Comparison of ENCODE assay signal across 8 cellular contexts in genomic region chr16:75433732-75434413, GRCh38. TPM values are rescaled to one million over a fixed set of nuclear protein-coding genes. Genes with fewer than 3 reads are reported as not detected.
A peak's percentile ranks its signal among the peaks of the same experiment; 100 is the strongest.
DNase-seq lines count a peak whose midpoint lies in the region; ATAC-seq and TF ChIP-seq lines count a peak whose summit lies in the region.

No MANE protein-coding gene starts in this region.

- peaks cover 33% of the 10 kb centered on the region for H3K4me1 Mint-ChIP-seq in activated CD4-positive, alpha-beta memory T cell treated with anti-CD3 and anti-CD28 coated beads, Interleukin-2, amount 10 ng/mL, durations not matched to agents 7 days and 5 days
- H3K4me1 Mint-ChIP-seq in natural killer cell treated with Interleukin-12 subunit alpha and Interleukin-12 subunit beta and Interleukin-15 and Interleukin-18, amount 100 ng/mL, for 72 hours (ENCODE audit: low read depth in 2 of 2), result peaks cover 18 to 23% of the 10 kb centered on the region in 2 donors

- peak overlapping the region; percentile 81 for H3K4me3 Mint-ChIP-seq in activated CD4-positive, alpha-beta memory T cell treated with anti-CD3 and anti-CD28 coated beads, Interleukin-2, amount 10 ng/mL, durations not matched to agents 7 days and 5 days
- peak overlapping the region; percentile 95 for H3K4me3 Mint-ChIP-seq in natural killer cell treated with Interleukin-12 subunit alpha and Interleukin-12 subunit beta and Interleukin-15 and Interleukin-18, amount 100 ng/mL, for 72 hours

- H3K27me3 Mint-ChIP-seq in activated CD4-positive, alpha-beta memory T cell treated with anti-CD3 and anti-CD28 coated beads, Interleukin-2, amount 10 ng/mL, durations not matched to agents 7 days and 5 days, result no peaks in the 10 kb centered on the region
- H3K27me3 Mint-ChIP-seq in natural killer cell treated with Interleukin-12 subunit alpha and Interleukin-12 subunit beta and Interleukin-15 and Interleukin-18, amount 100 ng/mL, for 72 hours, result no peaks in the 10 kb centered on the region

- peaks cover 10% of the 10 kb centered on the region for H3K36me3 Mint-ChIP-seq in activated CD4-positive, alpha-beta memory T cell treated with anti-CD3 and anti-CD28 coated beads, Interleukin-2, amount 10 ng/mL, durations not matched to agents 7 days and 5 days (ENCODE audit: low read depth)
- H3K36me3 Mint-ChIP-seq in natural killer cell treated with Interleukin-12 subunit alpha and Interleukin-12 subunit beta and Interleukin-15 and Interleukin-18, amount 100 ng/mL, for 72 hours, result peaks cover 5% of the 10 kb centered on the region

- no peak for TF ChIP-seq CTCF in fibroblast of pulmonary artery (IDR thresholded peaks at IDR 0.05; ENCODE audit: low read length, missing control alignments)

- DNase-seq in COLO829 (ENCODE audit: low spot score) (peak; percentile 80), NCI-H226 (peak; percentile 80), fibroblast of pulmonary artery (ENCODE audit: low read depth) (peak; percentile 97), cortex of kidney (lab: John Stamatoyannopoulos, UW) (no peak)
- DNase-seq in activated CD4-positive, alpha-beta memory T cell treated with anti-CD3 and anti-CD28 coated beads, Interleukin-2, amount 10 ng/mL, durations not matched to agents 7 days and 5 days, result no peak
- DNase-seq in natural killer cell treated with Interleukin-12 subunit alpha and Interleukin-12 subunit beta and Interleukin-15 and Interleukin-18, amount 100 ng/mL, for 72 hours (ENCODE audit: low spot score), result peak; percentile 74

- H3K27ac Mint-ChIP-seq in activated CD4-positive, alpha-beta memory T cell treated with anti-CD3 and anti-CD28 coated beads, Interleukin-2, amount 10 ng/mL, durations not matched to agents 7 days and 5 days, result peak overlapping the region; percentile 93
- H3K27ac Mint-ChIP-seq in natural killer cell treated with Interleukin-12 subunit alpha and Interleukin-12 subunit beta and Interleukin-15 and Interleukin-18, amount 100 ng/mL, for 72 hours, result peak overlapping the region; percentile 88 to 94

- ATAC-seq in GM19025 (IDR thresholded peaks at IDR 0.05; ENCODE audit: low read depth, unreplicated experiment), result peak; percentile 69
- peak; percentile 54 for ATAC-seq in HG03108 (IDR thresholded peaks at IDR 0.05; ENCODE audit: unreplicated experiment)
- peak; percentile 76 to 81 for ATAC-seq in natural killer cell treated with Interleukin-12 subunit alpha and Interleukin-12 subunit beta and Interleukin-15 and Interleukin-18, amount 100 ng/mL, for 72 hours

- no peaks in the 10 kb centered on the region for H3K9me3 Mint-ChIP-seq in activated CD4-positive, alpha-beta memory T cell treated with anti-CD3 and anti-CD28 coated beads, Interleukin-2, amount 10 ng/mL, durations not matched to agents 7 days and 5 days
- no peaks in the 10 kb centered on the region for H3K9me3 Mint-ChIP-seq in natural killer cell treated with Interleukin-12 subunit alpha and Interleukin-12 subunit beta and Interleukin-15 and Interleukin-18, amount 100 ng/mL, for 72 hours

- CTCF ChIA-PET in activated CD4-positive, alpha-beta memory T cell treated with anti-CD3 and anti-CD28 coated beads, Interleukin-2, amount 10 ng/mL, durations not matched to agents 7 days and 5 days (lab: Charles Lee), result interaction anchor here (0.7 to 3.6 kb wide), 13 partner anchors 11 to 766 kb away, joined by 3 to 50 read pairs (median 4); partner anchors contain the start of genes ADAT1 and TMEM170A

- POLR2A ChIA-PET in activated CD4-positive, alpha-beta memory T cell treated with anti-CD3 and anti-CD28 coated beads, Interleukin-2, amount 10 ng/mL, durations not matched to agents 7 days and 5 days (lab: Charles Lee), result interaction anchor here (1.0 to 2.5 kb wide), 19 partner anchors 8 to 768 kb away, joined by 3 to 36 read pairs (median 5); partner anchors contain the start of genes ADAT1, GABARAPL2, KARS1 and RFWD3

- H3K4me3 ChIP-seq in fibroblast of pulmonary artery (replicated peaks; ENCODE audit: low read depth, low read length), result peak overlapping the region; percentile 92

RNA-seq across cellular contexts. Expression of gene CFDP1, which starts 0.6 kb away (rescaled TPM):
- total RNA-seq in activated CD4-positive, alpha-beta memory T cell treated with anti-CD3 and anti-CD28 coated beads, Interleukin-2, amount 10 ng/mL, durations not matched to agents 7 days and 5 days, result 10 to 100 TPM; 35.1 to 36.2 TPM
- total RNA-seq in natural killer cell treated with Interleukin-12 subunit alpha and Interleukin-12 subunit beta and Interleukin-15 and Interleukin-18, amount 100 ng/mL, for 72 hours, result 10 to 100 TPM; 29.1 to 49.5 TPM

RNA-seq across cellular contexts. Expression of gene TMEM170A, which starts 30.6 kb away (rescaled TPM):
- 10 to 100 TPM; 30.8 to 33.9 TPM for total RNA-seq in activated CD4-positive, alpha-beta memory T cell treated with anti-CD3 and anti-CD28 coated beads, Interleukin-2, amount 10 ng/mL, durations not matched to agents 7 days and 5 days
- total RNA-seq in natural killer cell treated with Interleukin-12 subunit alpha and Interleukin-12 subunit beta and Interleukin-15 and Interleukin-18, amount 100 ng/mL, for 72 hours, result 10 to 100 TPM; 38.3 to 48.4 TPM

Comparison
In these comparisons a context has a peak if more than half of its experiments do, and no peak if none do; other contexts are left out.
1. DNase-seq: peak in COLO829 (single experiment), NCI-H226 (single experiment), fibroblast of pulmonary artery (single experiment) and natural killer cell treated with Interleukin-12 subunit alpha and Interleukin-12 subunit beta and Interleukin-15 and Interleukin-18, amount 100 ng/mL, for 72 hours (single experiment); none in activated CD4-positive, alpha-beta memory T cell treated with anti-CD3 and anti-CD28 coated beads, Interleukin-2, amount 10 ng/mL, durations not matched to agents 7 days and 5 days (single experiment) and cortex of kidney (single experiment).
2. Peak in every context shown above with its lines, with median percentiles within 50 percentile points of each other: ATAC-seq.